ENCODE assay signal across 9 cellular contexts in the genomic region with DNA sequence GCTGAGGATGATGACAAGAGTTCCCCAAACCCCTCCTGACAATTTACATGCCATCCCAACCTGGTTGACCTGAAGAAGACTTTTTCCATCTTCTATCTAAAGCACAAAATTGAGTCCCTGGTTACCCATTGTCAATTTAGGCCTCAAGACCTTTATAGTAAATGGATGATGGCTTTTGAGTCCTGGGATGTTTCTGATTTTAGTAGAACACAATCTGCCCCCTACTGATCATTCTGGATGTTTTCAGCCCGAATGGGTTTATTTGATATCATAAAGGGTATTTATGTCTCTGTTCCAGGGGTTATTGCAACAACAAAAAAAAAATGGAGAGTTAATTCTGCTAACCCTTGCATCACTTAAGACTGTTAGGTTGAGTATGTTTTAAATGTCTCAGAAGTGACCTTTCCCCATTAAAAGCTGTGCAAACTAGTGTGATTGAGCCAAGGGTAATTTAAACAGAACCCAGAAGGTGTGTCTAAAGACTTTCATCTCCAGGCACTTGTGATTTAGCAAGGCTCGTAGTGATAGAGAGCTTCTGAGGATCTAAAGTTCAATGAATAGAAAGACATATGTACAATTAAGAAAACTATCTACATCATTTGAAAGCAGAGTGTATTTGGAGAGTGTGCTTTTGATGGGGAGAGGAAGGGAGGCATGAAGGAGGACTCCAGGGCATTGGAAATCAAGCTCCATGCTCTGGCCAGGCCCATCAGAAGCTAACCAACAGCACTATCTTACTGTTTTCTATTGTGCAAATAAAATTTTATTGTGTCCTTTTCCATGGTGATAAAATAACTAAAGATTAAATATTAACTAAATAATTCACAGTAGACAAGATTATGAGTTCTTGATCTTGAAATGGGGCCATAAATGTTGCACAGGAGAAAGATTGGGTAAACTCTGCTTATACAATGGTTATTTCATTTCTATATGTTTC.
DNase-seq lines count a peak whose midpoint lies in the region; ATAC-seq, FAIRE-seq and TF ChIP-seq lines count a peak whose summit lies in the region.
"Had no signal": no experiment of that assay in that cellular context is flagged by ENCODE, and none has a peak within 500 bp of the region (broad histone marks: within the 10 kb centered on the region; RNA-seq: fewer than 3 reads in every experiment).

No MANE protein-coding gene starts in this region.

- peak; percentile 81 to 84 for TF ChIP-seq RAD21 in K562 (CRISPR knock-in tag; conservative IDR thresholded peaks at IDR 0.05 in 1 of 2, IDR thresholded peaks at IDR 0.05 in 1 of 2)

- H3K36me3 ChIP-seq in KMS-11 (ENCODE audit: insufficient read depth) (no peaks in the 10 kb centered on the region), K562 (ENCODE audit: control insufficient read depth, insufficient read depth, low read length) (no peaks in the 10 kb centered on the region), mesenchymal stem cell (ENCODE audit: control insufficient read depth in 1 of 2, insufficient read depth in 2 of 2, low read depth in 1 of 2, low read length in 2 of 2) (no peaks in the 10 kb centered on the region), aorta (ENCODE audit: control insufficient read depth in 1 of 2, insufficient read depth in 2 of 2, low read length in 1 of 2) (no peaks in the 10 kb centered on the region)

- H4K8ac ChIP-seq in mesenchymal stem cell (ENCODE audit: low read length), result no peak overlapping the region

- H3K79me2 ChIP-seq in KMS-11 (ENCODE audit: insufficient read depth, low read depth) (no peaks in the 10 kb centered on the region), K562 (ENCODE audit: control insufficient read depth, insufficient read depth, low read length) (no peaks in the 10 kb centered on the region)

- H2AK5ac ChIP-seq in mesenchymal stem cell (ENCODE audit: low read length, severe bottlenecking), result no peak overlapping the region

- H3K4me1 ChIP-seq in KMS-11 (ENCODE audit: low read depth, poor library complexity, severe bottlenecking) (no peaks in the 10 kb centered on the region), K562 (replicated peaks in 1 of 2; ENCODE audit: control insufficient read depth in 2 of 2, insufficient read depth in 2 of 2, low read length in 2 of 2) (no peaks in the 10 kb centered on the region; a peak in 1 of 5 replicates), mesenchymal stem cell (ENCODE audit: control insufficient read depth, insufficient read depth, low read depth, low read length) (no peaks in the 10 kb centered on the region), aorta (ENCODE audit: control insufficient read depth in 1 of 2, insufficient read depth in 2 of 2, low read length in 2 of 2) (no peaks in the 10 kb centered on the region)

- H2BK120ac ChIP-seq in mesenchymal stem cell (ENCODE audit: low read depth, low read length), result no peak overlapping the region

- intact Hi-C loops in K562 (cut with micrococcal nuclease), result loop anchor here (1.0 to 10.0 kb wide), 2 partner anchors 359 to 541 kb away; no protein-coding TSS in a partner anchor
- intact Hi-C loops in aorta (cut with DNase I), result loop anchor here in 1 of 2 donors (5.0 kb wide), 1 partner anchor 359 kb away; no protein-coding TSS in a partner anchor

- no peak overlapping the region for H4K91ac ChIP-seq in mesenchymal stem cell (ENCODE audit: low read length)

- H3K23ac ChIP-seq in mesenchymal stem cell (ENCODE audit: low read length in 2 of 2), result no peak overlapping the region

- no peak overlapping the region for H2AFZ ChIP-seq in KMS-11 (ENCODE audit: low read depth)
- H2AFZ ChIP-seq in K562 (ENCODE audit: low read depth, low read length), result no peak overlapping the region
- no peak overlapping the region for H2AFZ ChIP-seq in mesenchymal stem cell (ENCODE audit: low read depth, low read length)

- no peak for FAIRE-seq in K562 (lab: Jason Lieb, UNC)

- peak overlapping the region in 1 of 2 experiments; percentile 21 for H3K18ac ChIP-seq in mesenchymal stem cell (ENCODE audit: low read depth in 1 of 2, low read length in 2 of 2)

- no peak overlapping the region for H2BK12ac ChIP-seq in mesenchymal stem cell (ENCODE audit: low read length in 2 of 2)

- H3K27me3 ChIP-seq in KMS-11 (ENCODE audit: insufficient read depth, low read depth) (no peaks in the 10 kb centered on the region), K562 (ENCODE audit: control insufficient read depth in 2 of 2, insufficient read depth in 2 of 2, low read length in 2 of 2) (no peaks in the 10 kb centered on the region), mesenchymal stem cell (ENCODE audit: control insufficient read depth in 1 of 2, insufficient read depth in 1 of 2, low read length in 2 of 2) (no peaks in the 10 kb centered on the region), aorta (ENCODE audit: control insufficient read depth in 1 of 2, insufficient read depth in 2 of 2, low read length in 1 of 2) (no peaks in the 10 kb centered on the region)

- H3K9me1 ChIP-seq in K562 (ENCODE audit: control insufficient read depth, insufficient read depth, low read length), result no peaks in the 10 kb centered on the region

- H3K79me1 ChIP-seq in mesenchymal stem cell (replicated peaks; ENCODE audit: low read length, poor library complexity, severe bottlenecking), result peaks cover 2% of the 10 kb centered on the region

- no peak for TF ChIP-seq EP300 in K562 (IDR thresholded peaks at IDR 0.05; ENCODE audit: low read length)

- WGBS in K562 (ENCODE audit: insufficient coverage, low coverage, missing lambda C conversion rate), result 9% methylated on average over 2 of the region's 2 CpGs
- 63% methylated on average over 1 of the region's 2 CpGs for WGBS in mesenchymal stem cell
- 70 to 76% methylated on average over 2 of the region's 2 CpGs for WGBS in aorta, 2 donors

- CTCF ChIA-PET in K562 (lab: Yijun Ruan, JAX; ENCODE audit: low intra/inter-chr PET ratio), result interaction anchor here (1.0 kb wide), 1 partner anchor 359 kb away, joined by 4 read pairs; no protein-coding TSS in a partner anchor

- no peak overlapping the region for H3K14ac ChIP-seq in mesenchymal stem cell (ENCODE audit: low read length in 2 of 2)

- H4K20me1 ChIP-seq in KMS-11 (ENCODE audit: insufficient read depth) (no peaks in the 10 kb centered on the region), K562 (replicated peaks; ENCODE audit: control insufficient read depth, insufficient read depth, low read length) (no peaks in the 10 kb centered on the region)

- no peak overlapping the region for H2BK15ac ChIP-seq in mesenchymal stem cell (ENCODE audit: low read depth, poor library complexity, severe bottlenecking)

- H3K27ac ChIP-seq in KMS-11 (no peak overlapping the region), K562 (ENCODE audit: extremely low read depth, low read depth, low read length) (no peak overlapping the region), mesenchymal stem cell (ENCODE audit: low read length, poor library complexity, severe bottlenecking) (no peak overlapping the region), aorta (ENCODE audit: low read depth in 1 of 2, low read length in 2 of 2) (no peak overlapping the region)

- H3K4me3 ChIP-seq in KMS-11 (IDR thresholded peaks at IDR 0.05; ENCODE audit: insufficient read depth, low read depth, low read length), result no peak overlapping the region
- H3K4me3 ChIP-seq in K562, result no peak overlapping the region
- H3K4me3 ChIP-seq in mesenchymal stem cell (ENCODE audit: insufficient read depth in 1 of 2, low read depth in 1 of 2, low read length in 2 of 2), result no peak overlapping the region
- H3K4me3 ChIP-seq in aorta (ENCODE audit: low read length in 2 of 2), result no peak overlapping the region

- POLR2A ChIA-PET in K562 (lab: Yijun Ruan, JAX), result interaction anchor here (0.6 to 0.7 kb wide), 2 partner anchors 56 to 337 kb away, joined by 3 read pairs; no protein-coding TSS in a partner anchor

- H3K9me3 ChIP-seq in K562 (replicated peaks; ENCODE audit: control insufficient read depth, insufficient read depth, low read depth, low read length) (no peaks in the 10 kb centered on the region), mesenchymal stem cell (ENCODE audit: control insufficient read depth, low read length) (no peaks in the 10 kb centered on the region), aorta (ENCODE audit: control insufficient read depth, low read length) (no peaks in the 10 kb centered on the region)

- TF ChIP-seq POLR2A in K562 (conservative IDR thresholded peaks at IDR 0.05), result no peak

- no TSS peak for BruUV-seq in K562 (replicated peaks; lab: Mats Ljungman, UMichigan)

- H3K4ac ChIP-seq in mesenchymal stem cell (ENCODE audit: low read depth in 1 of 2, low read length in 2 of 2), result no peak overlapping the region

- peak; percentile 60 for TF ChIP-seq CTCF in KMS-11 (conservative IDR thresholded peaks at IDR 0.05; ENCODE audit: low read depth, low read length)
- TF ChIP-seq CTCF in K562 (IDR thresholded peaks at IDR 0.05 in 2 of 3, conservative IDR thresholded peaks at IDR 0.05 in 1 of 3; ENCODE audit: insufficient read depth in 2 of 3, low read depth in 1 of 3, low read length in 3 of 3), result peak; percentile 25 to 70 (median 46); a peak in 4 of 6 replicates

- H3K9ac ChIP-seq in KMS-11 (no peak overlapping the region), K562 (ENCODE audit: insufficient read depth in 1 of 2, low read depth in 2 of 2, low read length in 2 of 2) (no peak overlapping the region), mesenchymal stem cell (ENCODE audit: low read length) (no peak overlapping the region)

- H2BK5ac ChIP-seq in mesenchymal stem cell (ENCODE audit: low read depth, low read length, poor library complexity, severe bottlenecking), result no peak overlapping the region

- ATAC-seq in K562 (peak; percentile 77), aorta (ENCODE audit: low FRiP score) (no peak), HG03097 (IDR thresholded peaks at IDR 0.05; ENCODE audit: low FRiP score, unreplicated experiment) (no peak), HG03280 (IDR thresholded peaks at IDR 0.05; ENCODE audit: unreplicated experiment) (no peak)
- ATAC-seq: Right ventricle myocardium inferior had no signal

- in situ Hi-C loops in K562 (cut with MboI), result loop anchor here (5.0 kb wide), 1 partner anchor 364 kb away; no protein-coding TSS in a partner anchor

- H3K4me2 ChIP-seq in KMS-11 (no peak overlapping the region), K562 (ENCODE audit: insufficient read depth, low read length) (no peak overlapping the region), mesenchymal stem cell (ENCODE audit: low read length, poor library complexity, severe bottlenecking) (no peak overlapping the region)

- DNase-seq in EH (ENCODE audit: low read depth) (peak; percentile 46), K562 (ENCODE audit: extremely low read depth in 1 of 4, low spot score in 3 of 4) (peak in 2 of 4 experiments; percentile 22 to 38), mesenchymal stem cell (peak; percentile 42), aorta (no peak), nucleus accumbens (lab: John Stamatoyannopoulos, UW) (no peak)

Comparison
In these comparisons a context has a peak if more than half of its experiments do, and no peak if none do; other contexts are left out.
1. DNase-seq: peak in EH (single experiment) and mesenchymal stem cell (single experiment); none in aorta (0 of 2) and nucleus accumbens (0 of 56).